In genomic region chr1:212037900-212038299, GRCh38 we compare ENCODE assay signal across 2 cellular contexts.
TF ChIP-seq lines count a peak whose summit lies in the region.

No MANE protein-coding gene starts in this region.

TF ChIP-seq in SK-N-SH, 30 proteins besides CTCF, POLR2A, EP300 and RAD21:
- TF ChIP-seq, protein P1, sequence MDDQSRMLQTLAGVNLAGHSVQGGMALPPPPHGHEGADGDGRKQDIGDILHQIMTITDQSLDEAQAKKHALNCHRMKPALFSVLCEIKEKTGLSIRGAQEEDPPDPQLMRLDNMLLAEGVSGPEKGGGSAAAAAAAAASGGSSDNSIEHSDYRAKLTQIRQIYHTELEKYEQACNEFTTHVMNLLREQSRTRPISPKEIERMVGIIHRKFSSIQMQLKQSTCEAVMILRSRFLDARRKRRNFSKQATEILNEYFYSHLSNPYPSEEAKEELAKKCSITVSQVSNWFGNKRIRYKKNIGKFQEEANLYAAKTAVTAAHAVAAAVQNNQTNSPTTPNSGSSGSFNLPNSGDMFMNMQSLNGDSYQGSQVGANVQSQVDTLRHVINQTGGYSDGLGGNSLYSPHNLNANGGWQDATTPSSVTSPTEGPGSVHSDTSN (IDR thresholded peaks at IDR 0.05), result no peak
- TF ChIP-seq USF1 (IDR thresholded peaks at IDR 0.05; ENCODE audit: borderline replicate concordance, low read depth) (no peak), CHD2 (IDR thresholded peaks at IDR 0.05; ENCODE audit: low read length, partially characterized antibody) (no peak), ELF1 (IDR thresholded peaks at IDR 0.05) (no peak), YY1 (IDR thresholded peaks at IDR 0.05; ENCODE audit: low read depth) (no peak), TEAD4 (IDR thresholded peaks at IDR 0.05; ENCODE audit: borderline replicate concordance, insufficient read depth) (no peak), MAX (IDR thresholded peaks at IDR 0.05; ENCODE audit: low read depth) (no peak), SIN3A (IDR thresholded peaks at IDR 0.05; ENCODE audit: borderline replicate concordance, low read depth, low read length) (no peak)
- TF ChIP-seq, protein P2, sequence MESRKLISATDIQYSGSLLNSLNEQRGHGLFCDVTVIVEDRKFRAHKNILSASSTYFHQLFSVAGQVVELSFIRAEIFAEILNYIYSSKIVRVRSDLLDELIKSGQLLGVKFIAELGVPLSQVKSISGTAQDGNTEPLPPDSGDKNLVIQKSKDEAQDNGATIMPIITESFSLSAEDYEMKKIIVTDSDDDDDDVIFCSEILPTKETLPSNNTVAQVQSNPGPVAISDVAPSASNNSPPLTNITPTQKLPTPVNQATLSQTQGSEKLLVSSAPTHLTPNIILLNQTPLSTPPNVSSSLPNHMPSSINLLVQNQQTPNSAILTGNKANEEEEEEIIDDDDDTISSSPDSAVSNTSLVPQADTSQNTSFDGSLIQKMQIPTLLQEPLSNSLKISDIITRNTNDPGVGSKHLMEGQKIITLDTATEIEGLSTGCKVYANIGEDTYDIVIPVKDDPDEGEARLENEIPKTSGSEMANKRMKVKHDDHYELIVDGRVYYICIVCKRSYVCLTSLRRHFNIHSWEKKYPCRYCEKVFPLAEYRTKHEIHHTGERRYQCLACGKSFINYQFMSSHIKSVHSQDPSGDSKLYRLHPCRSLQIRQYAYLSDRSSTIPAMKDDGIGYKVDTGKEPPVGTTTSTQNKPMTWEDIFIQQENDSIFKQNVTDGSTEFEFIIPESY (IDR thresholded peaks at IDR 0.05; ENCODE audit: borderline replicate concordance, low read depth), result no peak

TF ChIP-seq in SK-N-SH treated with all-trans-retinoic acid at 6 μM for 48 hours, 23 proteins besides CTCF, POLR2A, EP300 and RAD21:
- TF ChIP-seq, protein P3, sequence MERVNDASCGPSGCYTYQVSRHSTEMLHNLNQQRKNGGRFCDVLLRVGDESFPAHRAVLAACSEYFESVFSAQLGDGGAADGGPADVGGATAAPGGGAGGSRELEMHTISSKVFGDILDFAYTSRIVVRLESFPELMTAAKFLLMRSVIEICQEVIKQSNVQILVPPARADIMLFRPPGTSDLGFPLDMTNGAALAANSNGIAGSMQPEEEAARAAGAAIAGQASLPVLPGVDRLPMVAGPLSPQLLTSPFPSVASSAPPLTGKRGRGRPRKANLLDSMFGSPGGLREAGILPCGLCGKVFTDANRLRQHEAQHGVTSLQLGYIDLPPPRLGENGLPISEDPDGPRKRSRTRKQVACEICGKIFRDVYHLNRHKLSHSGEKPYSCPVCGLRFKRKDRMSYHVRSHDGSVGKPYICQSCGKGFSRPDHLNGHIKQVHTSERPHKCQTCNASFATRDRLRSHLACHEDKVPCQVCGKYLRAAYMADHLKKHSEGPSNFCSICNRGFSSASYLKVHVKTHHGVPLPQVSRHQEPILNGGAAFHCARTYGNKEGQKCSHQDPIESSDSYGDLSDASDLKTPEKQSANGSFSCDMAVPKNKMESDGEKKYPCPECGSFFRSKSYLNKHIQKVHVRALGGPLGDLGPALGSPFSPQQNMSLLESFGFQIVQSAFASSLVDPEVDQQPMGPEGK (CRISPR knock-in tag; IDR thresholded peaks at IDR 0.05; ENCODE audit: borderline replicate concordance), result no peak
- TF ChIP-seq ARNTL (CRISPR knock-in tag; IDR thresholded peaks at IDR 0.05; ENCODE audit: borderline replicate concordance, low read depth), result no peak
- no peak for TF ChIP-seq CSDC2 (CRISPR knock-in tag; IDR thresholded peaks at IDR 0.05)
- no peak for TF ChIP-seq ZC3H10 (CRISPR knock-in tag; IDR thresholded peaks at IDR 0.05)
